ENCODE assay signal across 8 cellular contexts in the genomic region with DNA sequence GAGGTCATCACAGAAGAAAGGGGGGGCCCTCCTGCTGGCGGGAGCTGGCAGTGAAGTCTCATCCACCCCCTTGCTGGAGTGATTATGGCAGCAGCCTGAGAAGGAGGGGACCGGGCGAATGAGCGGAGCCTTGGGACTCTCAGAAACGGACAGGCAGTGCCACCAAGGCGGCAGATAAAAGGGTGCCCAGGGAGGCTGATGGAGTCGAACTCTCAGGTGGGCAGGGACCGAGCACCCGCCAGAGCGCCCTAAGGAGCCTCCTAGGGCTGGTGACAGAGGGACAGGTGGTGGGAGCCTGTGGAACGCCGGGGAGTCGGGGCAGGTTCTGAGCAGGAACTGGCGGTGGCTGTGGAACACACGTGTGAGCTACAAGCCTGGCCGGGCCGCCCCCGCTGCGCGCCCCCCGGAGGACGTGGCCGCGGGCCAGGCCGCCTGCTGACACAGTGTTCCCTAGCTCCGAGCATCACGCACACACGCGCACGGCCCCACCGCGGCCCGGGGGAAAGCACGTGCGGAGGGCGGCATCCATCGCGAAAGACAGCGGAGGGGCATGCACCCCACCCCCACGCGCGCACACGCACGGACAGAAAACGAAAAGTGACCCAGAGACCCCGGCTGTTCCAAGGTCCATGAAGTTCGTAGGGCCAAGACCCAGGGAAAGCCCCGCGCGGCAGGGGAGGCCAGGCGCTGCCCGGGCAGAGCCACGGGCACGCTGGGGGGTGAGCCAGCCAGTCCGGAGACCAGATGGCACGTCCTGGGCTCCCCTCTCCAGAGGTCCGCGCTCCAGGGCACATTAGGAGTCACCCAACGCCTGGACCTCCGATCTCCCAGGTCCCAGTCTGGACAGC.
DNase-seq lines count a peak whose midpoint lies in the region; ATAC-seq lines count a peak whose summit lies in the region.

No MANE protein-coding gene starts in this region.

- peaks cover 14% of the 10 kb centered on the region for H3K36me3 Mint-ChIP-seq in activated naive CD8-positive, alpha-beta T cell

- no peaks in the 10 kb centered on the region for H3K9me3 Mint-ChIP-seq in activated naive CD8-positive, alpha-beta T cell (ENCODE audit: low read depth)

- ATAC-seq in GM18502 (IDR thresholded peaks at IDR 0.05; ENCODE audit: poor library complexity, unreplicated experiment): peak; percentile 44
- ATAC-seq in HG03064 (IDR thresholded peaks at IDR 0.05; ENCODE audit: low read depth, unreplicated experiment): peak; percentile 36

- peak overlapping the region; percentile 95 for H3K27ac Mint-ChIP-seq in activated naive CD8-positive, alpha-beta T cell

- peaks cover 37% of the 10 kb centered on the region for H3K4me1 Mint-ChIP-seq in activated naive CD8-positive, alpha-beta T cell (ENCODE audit: low read depth)

- peak overlapping the region; percentile 59 for H3K4me3 ChIP-seq in skeletal muscle cell (ENCODE audit: low read depth, low read length)

- DNase-seq in AG08395 (ENCODE audit: low spot score): peak; percentile 69
- peak; percentile 82 for DNase-seq in NCI-H69 (lab: John Stamatoyannopoulos, UW)
- DNase-seq in hepatic stellate cell (ENCODE audit: low spot score): peak; percentile 76
- DNase-seq in skeletal muscle cell (ENCODE audit: low read depth): peak; percentile 36
- DNase-seq in midbrain (lab: John Stamatoyannopoulos, UW): no peak

- peaks cover 4% of the 10 kb centered on the region for H3K27me3 Mint-ChIP-seq in activated naive CD8-positive, alpha-beta T cell

- H3K4me3 Mint-ChIP-seq in activated naive CD8-positive, alpha-beta T cell: peak overlapping the region; percentile 94
